In genomic region chr10:133335238-133336122, GRCh38 we compare ENCODE assay signal across 8 cellular contexts. TPM values are rescaled to one million over a fixed set of nuclear protein-coding genes. Genes with fewer than 3 reads are reported as not detected.
DNase-seq lines count a peak whose midpoint lies in the region; ATAC-seq, FAIRE-seq and TF ChIP-seq lines count a peak whose summit lies in the region.

No MANE protein-coding gene starts in this region.

- intact Hi-C loops in pancreas (cut with DNase I) = no loop called here

- H3K36me3 ChIP-seq in pancreas (no peaks in the 10 kb centered on the region), thymus (ENCODE audit: control insufficient read depth, insufficient read depth) (no peaks in the 10 kb centered on the region)

- peak; percentile 46 to 63 (median 50) for ATAC-seq in pancreas

- H3K4me1 ChIP-seq in pancreas (peaks cover 0 to 15% (median 6%) of the 10 kb centered on the region in 3 donors), thymus (ENCODE audit: control insufficient read depth, insufficient read depth, low read length) (peaks cover 8% of the 10 kb centered on the region)

- WGBS in pancreas, 2 donors = 2 to 3% methylated on average over 60 to 76 of the region's 76 CpGs
- 3% methylated on average over 76 of the region's 76 CpGs for WGBS in thymus

- no peak for TF ChIP-seq CTCF in pancreas (IDR thresholded peaks at IDR 0.05)

- no peak for FAIRE-seq in pancreas (lab: Jason Lieb, UNC)

- no peaks in the 10 kb centered on the region for H3K9me3 ChIP-seq in pancreas
- H3K9me3 ChIP-seq in thymus (ENCODE audit: control insufficient read depth) = peaks cover 9% of the 10 kb centered on the region

- H3K4me3 ChIP-seq in pancreas (peak overlapping the region in 2 of 4 donors; percentile 14 to 35), thymus (ENCODE audit: low read length) (peak overlapping the region; percentile 40)

- no peak overlapping the region for H3K27ac ChIP-seq in pancreas
- H3K27ac ChIP-seq in thymus (ENCODE audit: low read depth) = no peak overlapping the region

- H3K27me3 ChIP-seq in pancreas (peaks cover 0 to 18% (median 8%) of the 10 kb centered on the region in 4 donors), thymus (ENCODE audit: control insufficient read depth, insufficient read depth) (peaks cover 37% of the 10 kb centered on the region)

- DNase-seq in COLO668 (lab: John Stamatoyannopoulos, UW; ENCODE audit: unreplicated experiment) (peak; percentile 13), RPMI7951 (ENCODE audit: low read depth) (peak; percentile 44), germinal center (ENCODE audit: low spot score) (peak; percentile 64), pancreas (peak in 5 of 6 donors; percentile 36 to 80 (median 62)), NCI-H2171 treated with DMSO at 0.1 percent for 48 hours (lab: John Stamatoyannopoulos, UW) (no peak), DMS153 treated with DMSO at 0.1 percent for 48 hours (lab: John Stamatoyannopoulos, UW; ENCODE audit: unreplicated experiment) (no peak)
- DNase-seq in activated naive CD4-positive, alpha-beta T cell treated with anti-CD3 and anti-CD28 coated beads, Interleukin-2, amount 50 U/mL, for 16 hours = peak; percentile 74

RNA-seq across cellular contexts. Expression of gene CALY, which starts 1.2 kb away (rescaled TPM):
- total RNA-seq in RPMI7951 (2014; rRNA removed; shearing (Covaris generic)) = not detected in 2 replicates
- 1 to 10 TPM in 4 of 6 donors, under 1 TPM in 2; 0.75 to 7.0 (median 2.3) TPM for total RNA-seq in pancreas
- 10 to 100 TPM in 1 of 2 donors, 1 to 10 TPM in 1; 3.7 to 17.8 TPM for polyA plus RNA-seq in pancreas
- polyA plus RNA-seq in thymus = 0.21 TPM

RNA-seq across cellular contexts. Expression of gene PRAP1, which starts 11.7 kb away (rescaled TPM):
- total RNA-seq in RPMI7951 (2014; rRNA removed; shearing (Covaris generic)) = not detected in 2 replicates
- total RNA-seq in pancreas = not detected
- not detected for polyA plus RNA-seq in pancreas
- 1.2 TPM for polyA plus RNA-seq in thymus

RNA-seq across cellular contexts. Expression of gene FUOM, which starts 22.3 kb away (rescaled TPM):
- total RNA-seq in RPMI7951 (2014; rRNA removed; shearing (Covaris generic)) = 2.6 and 5.5 TPM in 2 replicates
- 10 to 100 TPM in 2 of 6 donors, 1 to 10 TPM in 4; 6.3 to 19.2 (median 6.7) TPM for total RNA-seq in pancreas
- polyA plus RNA-seq in pancreas (10 to 100 TPM; 18.0 to 18.6 TPM), thymus (23.9 TPM)

RNA-seq across cellular contexts. Expression of gene ZNF511, which starts 26.8 kb away (rescaled TPM):
- total RNA-seq in RPMI7951 (2014; rRNA removed; shearing (Covaris generic)) = 33.9 and 57.6 TPM in 2 replicates
- 10 to 100 TPM; 13.3 to 18.7 (median 16.3) TPM for total RNA-seq in pancreas
- polyA plus RNA-seq in pancreas (10 to 100 TPM; 28.1 to 40.3 TPM), thymus (39.1 TPM)

RNA-seq across cellular contexts. Expression of gene TUBGCP2, which starts 26.8 kb away (rescaled TPM):
- 42.0 and 43.3 TPM in 2 replicates for total RNA-seq in RPMI7951 (2014; rRNA removed; shearing (Covaris generic))
- 10 to 100 TPM; 23.5 to 33.3 (median 28.9) TPM for total RNA-seq in pancreas
- 100 to 1,000 TPM in 1 of 2 donors, 10 to 100 TPM in 1; 97.5 to 161 TPM for polyA plus RNA-seq in pancreas
- 164 TPM for polyA plus RNA-seq in thymus

Comparison
In these comparisons a context has a peak if more than half of its experiments do, and no peak if none do; other contexts are left out.
1. DNase-seq: peak in COLO668 (single experiment), RPMI7951 (single experiment), activated naive CD4-positive, alpha-beta T cell treated with anti-CD3 and anti-CD28 coated beads, Interleukin-2, amount 50 U/mL, for 16 hours (single experiment), germinal center (single experiment) and pancreas (5 of 6); none in NCI-H2171 treated with DMSO at 0.1 percent for 48 hours (single experiment) and DMS153 treated with DMSO at 0.1 percent for 48 hours (single experiment).